In the genomic region with DNA sequence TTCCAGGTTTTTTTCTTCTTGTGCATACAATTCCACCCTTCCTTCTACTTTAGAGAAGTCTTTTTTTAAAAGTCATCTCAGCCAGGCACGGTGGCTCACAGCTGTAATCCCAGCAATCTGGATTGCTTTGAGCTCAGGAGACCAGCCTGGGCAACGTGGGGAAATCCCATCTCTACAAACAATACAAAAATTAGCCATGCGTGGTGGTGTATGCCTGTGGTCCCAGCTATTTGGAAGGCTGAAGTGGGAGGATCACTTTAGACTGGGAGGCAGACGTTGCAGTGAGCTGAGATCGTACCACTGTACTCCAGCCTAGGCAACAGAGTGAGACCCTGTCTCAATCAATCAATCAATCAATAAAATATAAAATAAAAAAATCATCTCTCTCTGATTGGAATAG, we compare ENCODE assay signal across 1 cellular context.
TF ChIP-seq lines count a peak whose summit lies in the region.

No MANE protein-coding gene starts in this region.

TF ChIP-seq in GM12878, 131 proteins besides CTCF, POLR2A, EP300 and RAD21:
- TF ChIP-seq CHD1 (IDR thresholded peaks at IDR 0.05; ENCODE audit: low read depth, low read length), result no peak
- TF ChIP-seq, protein P1, sequence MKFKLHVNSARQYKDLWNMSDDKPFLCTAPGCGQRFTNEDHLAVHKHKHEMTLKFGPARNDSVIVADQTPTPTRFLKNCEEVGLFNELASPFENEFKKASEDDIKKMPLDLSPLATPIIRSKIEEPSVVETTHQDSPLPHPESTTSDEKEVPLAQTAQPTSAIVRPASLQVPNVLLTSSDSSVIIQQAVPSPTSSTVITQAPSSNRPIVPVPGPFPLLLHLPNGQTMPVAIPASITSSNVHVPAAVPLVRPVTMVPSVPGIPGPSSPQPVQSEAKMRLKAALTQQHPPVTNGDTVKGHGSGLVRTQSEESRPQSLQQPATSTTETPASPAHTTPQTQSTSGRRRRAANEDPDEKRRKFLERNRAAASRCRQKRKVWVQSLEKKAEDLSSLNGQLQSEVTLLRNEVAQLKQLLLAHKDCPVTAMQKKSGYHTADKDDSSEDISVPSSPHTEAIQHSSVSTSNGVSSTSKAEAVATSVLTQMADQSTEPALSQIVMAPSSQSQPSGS (IDR thresholded peaks at IDR 0.05; ENCODE audit: low read length), result no peak
- TF ChIP-seq SUPT20H (IDR thresholded peaks at IDR 0.05; ENCODE audit: borderline replicate concordance, control insufficient read depth, low read depth, low read length), result no peak
- TF ChIP-seq IKZF2 (IDR thresholded peaks at IDR 0.05), result peak; percentile 21 to 24; a peak in 1 of 4 replicates
- TF ChIP-seq PAX5 (IDR thresholded peaks at IDR 0.05; ENCODE audit: borderline replicate concordance, low read depth, low read length), result peak; percentile 51; the same call in 1 of the 2 replicates
- TF ChIP-seq CREM (IDR thresholded peaks at IDR 0.05; ENCODE audit: low read depth), result no peak
